In genomic region chr14:71243697-71244096, GRCh38 we compare ENCODE assay signal across 27 cellular contexts.
A peak's percentile ranks its signal among the peaks of the same experiment; 100 is the strongest.
DNase-seq lines count a peak whose midpoint lies in the region; ATAC-seq, FAIRE-seq and TF ChIP-seq lines count a peak whose summit lies in the region.
"Had no signal": no experiment of that assay in that cellular context is flagged by ENCODE, and none has a peak within 500 bp of the region (broad histone marks: within the 10 kb centered on the region; RNA-seq: fewer than 3 reads in every experiment).

No MANE protein-coding gene starts in this region.

- H3K4me3 ChIP-seq in fibroblast of pulmonary artery (replicated peaks; ENCODE audit: low read depth, low read length) (no peak overlapping the region), smooth muscle cell (no peak overlapping the region), tibial artery (no peak overlapping the region)
- H3K4me3 ChIP-seq: BLaER1, cardiac muscle cell, psoas muscle had no signal

- H2AFZ ChIP-seq in smooth muscle cell (ENCODE audit: low read depth): peak overlapping the region; percentile 1

- TF ChIP-seq CTCF in fibroblast of pulmonary artery (IDR thresholded peaks at IDR 0.05; ENCODE audit: low read length, missing control alignments) (no peak), smooth muscle cell (IDR thresholded peaks at IDR 0.05; ENCODE audit: borderline replicate concordance, insufficient read depth, poor library complexity, severe bottlenecking) (no peak), tibial artery (IDR thresholded peaks at IDR 0.05) (no peak)

- TF ChIP-seq POLR2A in GM12891 (IDR thresholded peaks at IDR 0.05; ENCODE audit: low read depth, low read length): no peak

- H3K36me3 ChIP-seq in smooth muscle cell (ENCODE audit: low read depth): no peaks in the 10 kb centered on the region
- no peaks in the 10 kb centered on the region for H3K36me3 ChIP-seq in tibial artery
- H3K36me3 ChIP-seq: BLaER1, cardiac muscle cell had no signal

- FAIRE-seq in GM12891 (lab: Jason Lieb, UNC): no peak
- FAIRE-seq: H1, small intestine had no signal

- intact Hi-C loops in tibial artery (cut with DNase I; ENCODE audit: low total_unique reads): no loop called here

- H3K27me3 ChIP-seq in smooth muscle cell (ENCODE audit: low read depth) (no peaks in the 10 kb centered on the region), tibial artery (no peaks in the 10 kb centered on the region)
- H3K27me3 ChIP-seq: BLaER1, cardiac muscle cell had no signal

- peaks cover 10% of the 10 kb centered on the region for H3F3A ChIP-seq in smooth muscle cell (ENCODE audit: low read depth)

- no peak for ATAC-seq in GM18861 (IDR thresholded peaks at IDR 0.05; ENCODE audit: unreplicated experiment)
- ATAC-seq: psoas muscle; stimulated activated naive CD8-positive, alpha-beta T cell treated with anti-CD3 and anti-CD28 coated beads, Interleukin-15, Interleukin-2, amounts not matched to agents 100 U/mL and 50 U/mL, for 24 hours; T-cell had no signal

- peak overlapping the region; percentile 18 for H3K9ac ChIP-seq in smooth muscle cell (ENCODE audit: low read depth)
- H3K9ac ChIP-seq: BLaER1 had no signal

- no peaks in the 10 kb centered on the region for H3K79me2 ChIP-seq in smooth muscle cell (ENCODE audit: low read depth)

- DNase-seq in ELR (ENCODE audit: low read depth) (peak; percentile 42), amniotic stem cell (lab: John Stamatoyannopoulos, UW) (peak; percentile 57), fibroblast of pulmonary artery (ENCODE audit: low read depth) (peak; percentile 74), smooth muscle cell (lab: John Stamatoyannopoulos, UW; ENCODE audit: unreplicated experiment) (no peak), DMS79 treated with DMSO at 0.1 percent for 48 hours (lab: John Stamatoyannopoulos, UW) (no peak), GM12891 (ENCODE audit: insufficient read length, low spot score) (no peak), tibial artery (no peak)
- DNase-seq: activated CD4-positive, alpha-beta T cell treated with anti-CD3 and anti-CD28 coated beads, Interleukin-2, amount 10 ng/mL, durations not matched to agents 24 days and 14 days; activated naive CD8-positive, alpha-beta T cell treated with anti-CD3 and anti-CD28 coated beads, Interleukin-2, amount 10 ng/mL, durations not matched to agents 7 days and 5 days; Calu3; glutamatergic neuron; left ventricle myocardium superior; MM.1S; NCI-H146; NCI-H2171; NCI-H69; psoas muscle; small intestine; stimulated activated CD4-positive, alpha-beta T cell treated with anti-CD3 and anti-CD28 coated beads, Interleukin-4, amount 100 ng/mL, for 1 hour; stimulated activated naive CD8-positive, alpha-beta T cell treated with anti-CD3 and anti-CD28 coated beads, Interleukin-15, Interleukin-2, amounts not matched to agents 100 U/mL and 50 U/mL, for 24 hours; T-cell; trophoblast cell had no signal

- peak overlapping the region; percentile 48 for H3K4me2 ChIP-seq in smooth muscle cell
- H3K4me2 ChIP-seq: BLaER1 had no signal

- H3K27ac ChIP-seq in smooth muscle cell (ENCODE audit: low read depth) (peak overlapping the region; percentile 65), tibial artery (peak overlapping the region in 1 of 2 donors; percentile 34)
- H3K27ac ChIP-seq: BLaER1, cardiac muscle cell, HL-60, psoas muscle had no signal

- no peaks in the 10 kb centered on the region for H4K20me1 ChIP-seq in smooth muscle cell (ENCODE audit: low read depth)
- H4K20me1 ChIP-seq: BLaER1 had no signal

- WGBS in smooth muscle cell (ENCODE audit: low lambda C conversion rate): 39% methylated on average over 1 of the region's 1 CpG

- no peaks in the 10 kb centered on the region for H3K9me3 ChIP-seq in smooth muscle cell (replicated peaks; ENCODE audit: low read depth)
- no peaks in the 10 kb centered on the region for H3K9me3 ChIP-seq in tibial artery
- H3K9me3 ChIP-seq: psoas muscle had no signal

- H3K4me1 ChIP-seq in smooth muscle cell (ENCODE audit: low read depth) (no peaks in the 10 kb centered on the region), tibial artery (peaks cover 0 to 35% (median 23%) of the 10 kb centered on the region in 4 donors)
- H3K4me1 ChIP-seq: psoas muscle had no signal

TF ChIP-seq in GM12891, 5 proteins besides CTCF, POLR2A, EP300 and RAD21:
- no peak for TF ChIP-seq POU2F2 (IDR thresholded peaks at IDR 0.05; ENCODE audit: low read depth, low read length)
- TF ChIP-seq TAF1 (IDR thresholded peaks at IDR 0.05; ENCODE audit: low read depth, low read length): no peak
- TF ChIP-seq PAX5 (IDR thresholded peaks at IDR 0.05; ENCODE audit: insufficient read depth, low read length, severe bottlenecking): no peak
- TF ChIP-seq POLR2AphosphoS5 (IDR thresholded peaks at IDR 0.05; ENCODE audit: low read depth, low read length): no peak
- TF ChIP-seq SPI1 (IDR thresholded peaks at IDR 0.05; ENCODE audit: low read depth, low read length): no peak
TF ChIP-seq in GM12891: peak in this region for 0.

Comparison
In these comparisons a context has a peak if more than half of its experiments do, and no peak if none do; other contexts are left out.
1. DNase-seq: peak in ELR (single experiment), amniotic stem cell (single experiment) and fibroblast of pulmonary artery (single experiment); none in smooth muscle cell (single experiment), DMS79 treated with DMSO at 0.1 percent for 48 hours (single experiment), GM12891 (single experiment) and tibial artery (0 of 2).